In the genomic region with DNA sequence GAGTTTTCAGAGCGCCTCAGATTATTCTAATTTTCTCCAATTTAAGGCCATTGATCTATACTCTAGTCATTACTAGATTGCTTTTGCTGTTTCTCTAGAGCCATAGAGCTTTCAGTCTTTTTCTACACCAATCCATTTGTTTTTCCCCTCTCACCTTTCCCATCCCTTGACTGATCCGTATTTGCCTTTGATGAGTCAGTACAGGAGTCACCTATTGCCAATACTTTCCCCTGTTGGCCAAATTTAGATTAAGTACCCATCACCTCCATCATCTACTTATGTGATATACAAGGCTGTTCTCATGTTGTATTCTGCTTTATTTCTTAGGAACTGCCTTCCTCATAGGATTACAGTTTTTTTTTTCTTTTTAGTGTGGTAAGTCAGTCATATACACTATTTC, we compare ENCODE assay signal across 27 cellular contexts.
"Had no signal": no experiment of that assay in that cellular context is flagged by ENCODE, and none has a peak within 500 bp of the region (broad histone marks: within the 10 kb centered on the region; RNA-seq: fewer than 3 reads in every experiment).

No MANE protein-coding gene starts in this region.

- H3K4me3 ChIP-seq: left ventricle myocardium inferior, lung, ovary, right atrium auricular region, right lobe of liver, smooth muscle cell, testis, thyroid gland, transverse colon, upper lobe of left lung, vagina had no signal

- H3K9me3 ChIP-seq: left ventricle myocardium inferior, ovary, right atrium auricular region, right lobe of liver, testis, thyroid gland, transverse colon, upper lobe of left lung, vagina had no signal

- H3K4me1 ChIP-seq: right atrium auricular region, right lobe of liver, testis, upper lobe of left lung, vagina had no signal

- H3K36me3 Mint-ChIP-seq: immature natural killer cell; mesothelial cell of epicardium; naive B cell; natural killer cell; stimulated activated memory B cell treated with anti-CD40 and anti-IgM and Interleukin-4, amounts not matched to agents 10 μg/mL and 1 μg/mL and 100 μg/mL, for 72 hours had no signal

- H3K36me3 ChIP-seq: left ventricle myocardium inferior, ovary, right atrium auricular region, right lobe of liver, thyroid gland, transverse colon, upper lobe of left lung, vagina had no signal

- H3K4me3 Mint-ChIP-seq: immature natural killer cell; mesothelial cell of epicardium; naive B cell; natural killer cell; nephron progenitor cell; stimulated activated memory B cell treated with anti-CD40 and anti-IgM and Interleukin-4, amounts not matched to agents 10 μg/mL and 1 μg/mL and 100 μg/mL, for 72 hours; stimulated activated naive CD8-positive, alpha-beta T cell treated with anti-CD3 and anti-CD28 coated beads, Interleukin-15, amount 100 ng/mL, for 72 hours had no signal

- H3K4me1 Mint-ChIP-seq: immature natural killer cell; naive B cell; natural killer cell; nephron progenitor cell; stimulated activated memory B cell treated with anti-CD40 and anti-IgM and Interleukin-4, amounts not matched to agents 10 μg/mL and 1 μg/mL and 100 μg/mL, for 72 hours; stimulated activated naive CD8-positive, alpha-beta T cell treated with anti-CD3 and anti-CD28 coated beads, Interleukin-15, amount 100 ng/mL, for 72 hours had no signal

- ATAC-seq: natural killer cell; stimulated activated memory B cell treated with anti-CD40 and anti-IgM and Interleukin-4, amounts not matched to agents 10 μg/mL and 1 μg/mL and 100 μg/mL, for 72 hours; stimulated activated naive CD8-positive, alpha-beta T cell treated with anti-CD3 and anti-CD28 coated beads, Interleukin-15, amount 100 ng/mL, for 72 hours had no signal

- H3K27ac Mint-ChIP-seq: immature natural killer cell; mesothelial cell of epicardium; naive B cell; natural killer cell; nephron progenitor cell; progenitor cell of endocrine pancreas; stimulated activated memory B cell treated with anti-CD40 and anti-IgM and Interleukin-4, amounts not matched to agents 10 μg/mL and 1 μg/mL and 100 μg/mL, for 72 hours; stimulated activated naive CD8-positive, alpha-beta T cell treated with anti-CD3 and anti-CD28 coated beads, Interleukin-15, amount 100 ng/mL, for 72 hours had no signal

- H3K27me3 ChIP-seq: ovary, right atrium auricular region, right lobe of liver, testis, thyroid gland, transverse colon, upper lobe of left lung, vagina had no signal

- H3K9me3 Mint-ChIP-seq: immature natural killer cell; naive B cell; natural killer cell; nephron progenitor cell; stimulated activated memory B cell treated with anti-CD40 and anti-IgM and Interleukin-4, amounts not matched to agents 10 μg/mL and 1 μg/mL and 100 μg/mL, for 72 hours had no signal

- H3K4me2 ChIP-seq: smooth muscle cell had no signal

- H3K27me3 Mint-ChIP-seq: progenitor cell of endocrine pancreas; stimulated activated memory B cell treated with anti-CD40 and anti-IgM and Interleukin-4, amounts not matched to agents 10 μg/mL and 1 μg/mL and 100 μg/mL, for 72 hours; stimulated activated naive CD8-positive, alpha-beta T cell treated with anti-CD3 and anti-CD28 coated beads, Interleukin-15, amount 100 ng/mL, for 72 hours had no signal

- H3K27ac ChIP-seq: left ventricle myocardium inferior, ovary, right atrium auricular region, right lobe of liver, testis, thyroid gland, upper lobe of left lung, vagina had no signal

- FAIRE-seq: islet of Langerhans had no signal

- DNase-seq: hypothalamus; immature natural killer cell; left ventricle myocardium inferior; mesendoderm; naive B cell; natural killer cell; nephron progenitor cell; ovary; right lobe of liver; stimulated activated CD4-positive, alpha-beta T cell treated with anti-CD3 and anti-CD28 coated beads, Interleukin-1b, Interleukin-23, amount 100 ng/mL, for 48 hours; stimulated activated CD4-positive, alpha-beta T cell treated with anti-CD3 and anti-CD28 coated beads, Interleukin-2, amount 100 ng/mL, for 48 hours; stimulated activated CD4-positive, alpha-beta T cell treated with anti-CD3 and anti-CD28 coated beads, Interleukin-4, amount 100 ng/mL, for 4 hours; stimulated activated CD8-positive, alpha-beta memory T cell treated with anti-CD3 and anti-CD28 coated beads, Interleukin-4, amount 100 ng/mL, for 48 hours; stimulated activated naive CD4-positive, alpha-beta T cell treated with Interleukin-2 at 50 U/mL for 16 hours; stimulated activated naive CD8-positive, alpha-beta T cell treated with anti-CD3 and anti-CD28 coated beads, Interleukin-15, amount 100 ng/mL, for 72 hours; testis; thyroid gland; transverse colon; upper lobe of left lung had no signal
